Comparison of ENCODE assay signal across 18 cellular contexts in the genomic region with DNA sequence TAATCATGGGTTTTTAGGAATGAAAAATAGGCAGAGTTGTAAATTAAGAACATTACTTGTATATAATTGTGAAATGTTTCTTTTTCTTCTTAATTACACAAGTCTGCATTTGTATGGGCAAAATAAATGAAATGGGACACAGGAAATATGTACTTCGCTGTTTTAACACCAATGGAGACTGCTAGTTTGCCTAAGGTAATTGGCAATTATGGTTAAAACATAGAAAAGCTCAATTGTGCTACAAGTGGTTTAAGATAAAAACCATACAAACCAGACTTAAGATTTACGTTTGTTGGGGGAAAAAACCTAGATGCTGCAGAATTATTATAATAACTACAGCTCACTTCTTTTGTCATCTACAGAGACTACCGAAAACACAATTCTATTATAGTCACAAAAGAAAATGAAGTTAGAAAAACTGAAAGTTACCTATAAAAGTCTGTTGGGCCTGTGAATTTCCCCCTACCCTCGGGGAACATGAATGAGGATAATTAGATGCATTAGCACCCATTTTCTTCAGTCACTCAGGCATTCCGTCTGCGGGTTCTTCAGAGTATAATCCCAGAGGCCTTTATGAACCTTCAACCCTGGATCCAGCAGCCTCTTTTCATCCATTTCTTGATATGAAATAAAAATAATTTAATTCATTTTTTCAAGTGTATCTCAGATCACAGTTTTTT. TPM values are rescaled to one million over a fixed set of nuclear protein-coding genes. Genes with fewer than 3 reads are reported as not detected.
"Had no signal": no experiment of that assay in that cellular context is flagged by ENCODE, and none has a peak within 500 bp of the region (broad histone marks: within the 10 kb centered on the region; RNA-seq: fewer than 3 reads in every experiment).

No MANE protein-coding gene starts in this region.

- H3K4me3 ChIP-seq: colonic mucosa, lung, ovary, sigmoid colon, thyroid gland had no signal

- DNase-seq: activated CD4-positive, alpha-beta T cell treated with anti-CD3 and anti-CD28 coated beads for 48 hours; activated CD8-positive, alpha-beta memory T cell treated with anti-CD3 and anti-CD28 coated beads, Interleukin-2, amount 50 U/mL, for 4 hours; activated CD8-positive, alpha-beta T cell treated with anti-CD3 and anti-CD28 coated beads, Interleukin-2, amount 10 ng/mL, durations not matched to agents 7 days and 5 days; activated gamma-delta T cell treated with Interleukin-2 at 50 U/mL for 16 hours; amygdala; central memory CD4-positive, alpha-beta T cell; colonic mucosa; midbrain; ovary; sigmoid colon; stimulated activated CD4-positive, alpha-beta T cell treated with anti-CD3 and anti-CD28 coated beads, Interleukin-1b, Interleukin-23, amount 100 ng/mL, for 48 hours; thyroid gland had no signal

- H3K36me3 ChIP-seq: colonic mucosa, ovary had no signal

- H3K27ac ChIP-seq: colonic mucosa, ovary, sigmoid colon, thyroid gland had no signal

- H3K9me3 ChIP-seq: colonic mucosa, ovary, sigmoid colon, thyroid gland had no signal

- H3K27me3 ChIP-seq: colonic mucosa, ovary, sigmoid colon, thyroid gland had no signal

- ATAC-seq: activated CD8-positive, alpha-beta T cell treated with anti-CD3 and anti-CD28 coated beads, Interleukin-2, amount 10 ng/mL, durations not matched to agents 7 days and 5 days; esophagus mucosa had no signal

- H3K4me1 ChIP-seq: colonic mucosa, thyroid gland had no signal

RNA-seq across cellular contexts. Expression of a gene that starts 51.3 kb away (rescaled TPM):
- total RNA-seq: activated CD8-positive, alpha-beta T cell treated with anti-CD3 and anti-CD28 coated beads, Interleukin-2, amount 10 ng/mL, durations not matched to agents 7 days and 5 days; colonic mucosa; esophagus mucosa; lung; myocyte; neural crest cell; ovary; pulmonary artery endothelial cell; sigmoid colon; thyroid gland; urinary bladder had no signal
- polyA plus RNA-seq: lung, sigmoid colon had no signal
